In the genomic region with DNA sequence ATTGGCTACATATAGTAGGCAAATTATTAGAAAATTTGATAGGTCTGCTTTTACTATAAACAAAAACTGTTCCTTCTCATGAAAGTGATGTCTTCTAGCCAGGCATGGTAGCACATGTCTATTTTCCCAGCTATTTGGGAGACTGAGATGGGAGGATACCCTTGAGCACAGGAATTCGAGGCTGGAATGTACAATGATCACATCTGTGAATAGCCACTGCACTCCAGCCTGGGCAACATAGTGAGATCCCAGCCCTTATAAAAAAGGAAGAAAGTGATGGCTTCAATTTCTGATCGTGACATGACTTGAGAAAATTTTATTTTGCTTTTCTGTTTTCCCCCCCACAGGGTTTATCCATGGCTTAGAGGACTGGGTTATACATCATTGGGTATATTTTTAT, we compare ENCODE assay signal across 36 cellular contexts. TPM values are rescaled to one million over a fixed set of nuclear protein-coding genes. Genes with fewer than 3 reads are reported as not detected.
"Had no signal": no experiment of that assay in that cellular context is flagged by ENCODE, and none has a peak within 500 bp of the region (broad histone marks: within the 10 kb centered on the region; RNA-seq: fewer than 3 reads in every experiment).

No MANE protein-coding gene starts in this region.

- H3K4me1 ChIP-seq: neural progenitor cell, parathyroid adenoma, psoas muscle, spleen, suprapubic skin, testis, tibial artery, upper lobe of right lung, uterus had no signal

- H3K36me3 ChIP-seq: neural progenitor cell, ovary, uterus had no signal

- H3K4me1 Mint-ChIP-seq: stimulated activated memory B cell treated with anti-CD40 and anti-IgM and Interleukin-4, amounts not matched to agents 10 μg/mL and 1 μg/mL and 100 μg/mL, for 72 hours had no signal

- H3K27ac Mint-ChIP-seq: naive thymus-derived CD8-positive, alpha-beta T cell; natural killer cell treated with Interleukin-12 subunit alpha and Interleukin-12 subunit beta and Interleukin-15 and Interleukin-18, amount 100 ng/mL, for 72 hours; neural progenitor cell; progenitor cell of endocrine pancreas; stimulated activated memory B cell treated with anti-CD40 and anti-IgM and Interleukin-4, amounts not matched to agents 10 μg/mL and 1 μg/mL and 100 μg/mL, for 72 hours; stimulated activated naive CD8-positive, alpha-beta T cell treated with anti-CD3 and anti-CD28 coated beads, Interleukin-15, amount 100 ng/mL, for 72 hours had no signal

- H3K4me3 ChIP-seq: neural progenitor cell, ovary, psoas muscle, skin epidermis, smooth muscle cell, spleen, suprapubic skin, testis, tibial artery, transverse colon, upper lobe of right lung, uterus had no signal

- H3K9ac ChIP-seq: neural progenitor cell, parathyroid adenoma had no signal

- H3K4me2 ChIP-seq: neural progenitor cell had no signal

- H3K9me3 ChIP-seq: ovary, psoas muscle, spleen, suprapubic skin, testis, tibial artery, transverse colon, upper lobe of right lung, uterus had no signal

- DNase-seq: naive thymus-derived CD8-positive, alpha-beta T cell; occipital lobe; ovary; posterior cingulate gyrus; psoas muscle; right cardiac atrium; spleen; stimulated activated CD4-positive, alpha-beta T cell treated with anti-CD3 and anti-CD28 coated beads, Interleukin-12 subunit alpha, Interleukin-12 subunit beta, amount 100 ng/mL, for 4 hours; stimulated activated CD4-positive, alpha-beta T cell treated with anti-CD3 and anti-CD28 coated beads, Interleukin-1b, Interleukin-23, amount 100 ng/mL, for 48 hours; stimulated activated CD4-positive, alpha-beta T cell treated with anti-CD3 and anti-CD28 coated beads, Interleukin-4, amount 100 ng/mL, for 1 hour; stimulated activated CD4-positive, alpha-beta T cell treated with anti-CD3 and anti-CD28 coated beads, Interleukin-4, amount 100 ng/mL, for 4 hours; stimulated activated CD8-positive, alpha-beta memory T cell treated with anti-CD3 and anti-CD28 coated beads, Interleukin-4, amount 100 ng/mL, for 48 hours; stimulated activated naive CD4-positive, alpha-beta T cell; stimulated activated naive CD8-positive, alpha-beta T cell treated with anti-CD3 and anti-CD28 coated beads, Interleukin-15, amount 100 ng/mL, for 72 hours; stimulated activated naive CD8-positive, alpha-beta T cell treated with anti-CD3 and anti-CD28 coated beads, Interleukin-15, Interleukin-2, amounts not matched to agents 100 U/mL and 50 U/mL, for 24 hours; substantia nigra; testis; tibial artery; transverse colon; upper lobe of right lung; uterus had no signal

- H3K4me3 Mint-ChIP-seq: naive thymus-derived CD8-positive, alpha-beta T cell; natural killer cell treated with Interleukin-12 subunit alpha and Interleukin-12 subunit beta and Interleukin-15 and Interleukin-18, amount 100 ng/mL, for 72 hours; neural progenitor cell; stimulated activated memory B cell treated with anti-CD40 and anti-IgM and Interleukin-4, amounts not matched to agents 10 μg/mL and 1 μg/mL and 100 μg/mL, for 72 hours; stimulated activated naive CD8-positive, alpha-beta T cell treated with anti-CD3 and anti-CD28 coated beads, Interleukin-15, amount 100 ng/mL, for 72 hours; type B pancreatic cell had no signal

- H2AFZ ChIP-seq: neural progenitor cell, parathyroid adenoma had no signal

- H3K27me3 ChIP-seq: neural progenitor cell, ovary, spleen, suprapubic skin, testis, tibial artery, transverse colon, upper lobe of right lung, uterus had no signal

- H3K9me3 Mint-ChIP-seq: naive thymus-derived CD8-positive, alpha-beta T cell; natural killer cell treated with Interleukin-12 subunit alpha and Interleukin-12 subunit beta and Interleukin-15 and Interleukin-18, amount 100 ng/mL, for 72 hours; neural progenitor cell; stimulated activated memory B cell treated with anti-CD40 and anti-IgM and Interleukin-4, amounts not matched to agents 10 μg/mL and 1 μg/mL and 100 μg/mL, for 72 hours; stimulated activated naive CD8-positive, alpha-beta T cell treated with anti-CD3 and anti-CD28 coated beads, Interleukin-15, amount 100 ng/mL, for 72 hours; type B pancreatic cell had no signal

- H3K79me2 ChIP-seq: parathyroid adenoma had no signal

- H3K27ac ChIP-seq: neural progenitor cell, ovary, parathyroid adenoma, psoas muscle, skin epidermis, spleen, suprapubic skin, testis, tibial artery, transverse colon, upper lobe of right lung, uterus had no signal

- H3K36me3 Mint-ChIP-seq: natural killer cell treated with Interleukin-12 subunit alpha and Interleukin-12 subunit beta and Interleukin-15 and Interleukin-18, amount 100 ng/mL, for 72 hours had no signal

- H3K27me3 Mint-ChIP-seq: naive thymus-derived CD8-positive, alpha-beta T cell; natural killer cell treated with Interleukin-12 subunit alpha and Interleukin-12 subunit beta and Interleukin-15 and Interleukin-18, amount 100 ng/mL, for 72 hours; progenitor cell of endocrine pancreas; stimulated activated memory B cell treated with anti-CD40 and anti-IgM and Interleukin-4, amounts not matched to agents 10 μg/mL and 1 μg/mL and 100 μg/mL, for 72 hours; stimulated activated naive CD8-positive, alpha-beta T cell treated with anti-CD3 and anti-CD28 coated beads, Interleukin-15, amount 100 ng/mL, for 72 hours; type B pancreatic cell had no signal

- ATAC-seq: naive thymus-derived CD8-positive, alpha-beta T cell; natural killer cell treated with Interleukin-12 subunit alpha and Interleukin-12 subunit beta and Interleukin-15 and Interleukin-18, amount 100 ng/mL, for 72 hours; psoas muscle; right cardiac atrium; sciatic nerve; stimulated activated memory B cell treated with anti-CD40 and anti-IgM and Interleukin-4, amounts not matched to agents 10 μg/mL and 1 μg/mL and 100 μg/mL, for 72 hours; stimulated activated naive CD8-positive, alpha-beta T cell treated with anti-CD3 and anti-CD28 coated beads, Interleukin-15, amount 100 ng/mL, for 72 hours; stimulated activated naive CD8-positive, alpha-beta T cell treated with anti-CD3 and anti-CD28 coated beads, Interleukin-15, Interleukin-2, amounts not matched to agents 100 U/mL and 50 U/mL, for 24 hours; upper lobe of right lung had no signal

RNA-seq across cellular contexts. Expression of a gene that starts 19.5 kb away (rescaled TPM):
- total RNA-seq: naive thymus-derived CD8-positive, alpha-beta T cell; natural killer cell treated with Interleukin-12 subunit alpha and Interleukin-12 subunit beta and Interleukin-15 and Interleukin-18, amount 100 ng/mL, for 72 hours; occipital lobe; osteoblast; progenitor cell of endocrine pancreas; renal cortical epithelial cell; right cardiac atrium; sciatic nerve; spleen; suprapubic skin; upper lobe of right lung; urinary bladder had no signal
- polyA plus RNA-seq: naive thymus-derived CD8-positive, alpha-beta T cell; neural cell; ovary; psoas muscle; right cardiac atrium; spleen; thymus; urinary bladder had no signal
